21 cellular contexts compared by ENCODE assay signal in genomic region chr3:109338322-109338721, GRCh38. TPM values are rescaled to one million over a fixed set of nuclear protein-coding genes. Genes with fewer than 3 reads are reported as not detected.
DNase-seq lines count a peak whose midpoint lies in the region; ATAC-seq, FAIRE-seq and TF ChIP-seq lines count a peak whose summit lies in the region.
"Had no signal": no experiment of that assay in that cellular context is flagged by ENCODE, and none has a peak within 500 bp of the region (broad histone marks: within the 10 kb centered on the region; RNA-seq: fewer than 3 reads in every experiment).

No MANE protein-coding gene starts in this region.

- no peaks in the 10 kb centered on the region for H3K4me1 ChIP-seq in astrocyte (ENCODE audit: insufficient read depth, low read length)

- H3K4me1 Mint-ChIP-seq in astrocyte (ENCODE audit: low read depth, unreplicated experiment) = peaks cover 15% of the 10 kb centered on the region
- peaks cover 62% of the 10 kb centered on the region for H3K4me1 Mint-ChIP-seq in nephron progenitor cell

- no peak overlapping the region for H3K4me2 ChIP-seq in astrocyte (ENCODE audit: low read length)

- H3K36me3 ChIP-seq in H7 (replicated peaks; ENCODE audit: control insufficient read depth, insufficient read depth, low read length) (peaks cover 38% of the 10 kb centered on the region), astrocyte (ENCODE audit: insufficient read depth, low read length) (no peaks in the 10 kb centered on the region)

- DNase-seq in H7 (no peak), astrocyte (ENCODE audit: low read depth) (no peak), nephron progenitor cell (no peak), dermis blood vessel endothelial cell (no peak), left ventricle myocardium superior (no peak), H54 (ENCODE audit: insufficient read length, low spot score) (no peak)
- DNase-seq: COR-L47, DMS153, EL, Karpas-422, MM.1S, NCI-H1105 treated with DMSO at 0.1 percent for 48 hours, NCI-H187 treated with DMSO at 0.1 percent for 48 hours, NCI-H446 treated with DMSO at 0.1 percent for 48 hours, NCI-H82 had no signal

- H4K20me1 ChIP-seq in astrocyte (ENCODE audit: insufficient read depth, low read length) = no peaks in the 10 kb centered on the region

- peak overlapping the region; percentile 8 for H3K27ac Mint-ChIP-seq in astrocyte (ENCODE audit: unreplicated experiment)
- peak overlapping the region; percentile 41 for H3K27ac Mint-ChIP-seq in nephron progenitor cell
- H3K27ac Mint-ChIP-seq: CD14-positive monocyte had no signal

- H3K4me3 Mint-ChIP-seq in astrocyte (ENCODE audit: unreplicated experiment) = peak overlapping the region; percentile 92
- H3K4me3 Mint-ChIP-seq in nephron progenitor cell = peak overlapping the region; percentile 22

- H3K27me3 Mint-ChIP-seq in astrocyte (ENCODE audit: low read depth, unreplicated experiment) = no peaks in the 10 kb centered on the region
- H3K27me3 Mint-ChIP-seq in nephron progenitor cell (ENCODE audit: low read depth, poor library complexity) = peaks cover 7% of the 10 kb centered on the region

- H3K27ac ChIP-seq in astrocyte (ENCODE audit: low read depth, low read length) = no peak overlapping the region

- peak overlapping the region; percentile 26 for H2AFZ ChIP-seq in astrocyte (ENCODE audit: low read depth, low read length)

- H3K79me2 ChIP-seq in astrocyte (ENCODE audit: insufficient read depth, low read length) = no peaks in the 10 kb centered on the region

- H3K27me3 ChIP-seq in H7 (ENCODE audit: control insufficient read depth, insufficient read depth, low read length) (no peaks in the 10 kb centered on the region), astrocyte (ENCODE audit: insufficient read depth, low read length) (no peaks in the 10 kb centered on the region)

- peaks cover 3% of the 10 kb centered on the region for H3K9me3 Mint-ChIP-seq in astrocyte (ENCODE audit: unreplicated experiment)
- H3K9me3 Mint-ChIP-seq in nephron progenitor cell = peaks cover 12% of the 10 kb centered on the region

- H3K36me3 Mint-ChIP-seq in astrocyte (ENCODE audit: low read depth, unreplicated experiment) (peaks cover 5% of the 10 kb centered on the region), nephron progenitor cell (ENCODE audit: low read depth) (peaks cover 12% of the 10 kb centered on the region)
- H3K36me3 Mint-ChIP-seq: CD14-positive monocyte had no signal

- no peak overlapping the region for H3K9ac ChIP-seq in astrocyte (ENCODE audit: low read length)

- TF ChIP-seq POLR2A in H54 (IDR thresholded peaks at IDR 0.05; ENCODE audit: low read depth, low read length) = no peak

- peak overlapping the region; percentile 95 for H3K4me3 ChIP-seq in H7 (ENCODE audit: insufficient read depth, low read depth, low read length)
- no peak overlapping the region for H3K4me3 ChIP-seq in astrocyte (ENCODE audit: insufficient read depth, low read depth, low read length)
- H3K4me3 ChIP-seq in iPS-18c (ENCODE audit: insufficient read depth, low read depth, low read length) = peak overlapping the region; percentile 65; the same call in 1 of the 2 replicates

- no peak for TF ChIP-seq CTCF in astrocyte (IDR thresholded peaks at IDR 0.05; ENCODE audit: insufficient read depth, low read depth, low read length)
- TF ChIP-seq CTCF in nephron progenitor cell (IDR thresholded peaks at IDR 0.05) = no peak

- intact Hi-C loops in left ventricle myocardium superior (cut with micrococcal nuclease) = no loop called here

- FAIRE-seq in astrocyte (lab: Jason Lieb, UNC) = no peak
- no peak for FAIRE-seq in H54 (lab: Jason Lieb, UNC)

- H3K9me3 ChIP-seq in astrocyte (ENCODE audit: insufficient read depth, low read depth, low read length) (no peaks in the 10 kb centered on the region), iPS-18c (ENCODE audit: control insufficient read depth, insufficient read depth, low read length) (no peaks in the 10 kb centered on the region)

- no peak for ATAC-seq in left ventricle myocardium superior
- no peak for ATAC-seq in HG03175 (IDR thresholded peaks at IDR 0.05; ENCODE audit: unreplicated experiment)
- ATAC-seq: Panc1, Right ventricle myocardium inferior had no signal

RNA-seq across cellular contexts. Expression of gene DPPA4, which starts 1.0 kb away (rescaled TPM):
- total RNA-seq in H7 (2014; rRNA removed; shearing (Covaris generic)) = 546 and 887 TPM in 2 replicates
- total RNA-seq in astrocyte (81.5 and 83.0 TPM in 2 replicates), dermis blood vessel endothelial cell (not detected in 2 replicates), left ventricle myocardium superior (not detected)
- total RNA-seq: A673, Right ventricle myocardium inferior had no signal

RNA-seq across cellular contexts. Expression of gene DPPA2, which starts 22.0 kb away (rescaled TPM):
- total RNA-seq in H7 (2014; rRNA removed; shearing (Covaris generic)) = 10.3 and 17.7 TPM in 2 replicates
- 0.48 and 0.89 TPM in 2 replicates for total RNA-seq in astrocyte
- total RNA-seq in dermis blood vessel endothelial cell = not detected in 2 replicates
- total RNA-seq in left ventricle myocardium superior = not detected
- total RNA-seq: A673, Right ventricle myocardium inferior had no signal

Comparison
In these comparisons a context has a peak if more than half of its experiments do, and no peak if none do; other contexts are left out.
1. RNA of gene DPPA4, which starts 1.0 kb away (total RNA-seq): 546 to 887 TPM in H7 and 81.5 to 83.0 TPM in astrocyte; not detected in dermis blood vessel endothelial cell and not detected in left ventricle myocardium superior (single experiment); every median in the first group is over 10 times any median in the second.